In genomic region chr1:67793562-67793961, GRCh38 we compare ENCODE assay signal across 14 cellular contexts. TPM values are rescaled to one million over a fixed set of nuclear protein-coding genes. Genes with fewer than 3 reads are reported as not detected.
DNase-seq lines count a peak whose midpoint lies in the region; ATAC-seq and TF ChIP-seq lines count a peak whose summit lies in the region.
"Had no signal": no experiment of that assay in that cellular context is flagged by ENCODE, and none has a peak within 500 bp of the region (broad histone marks: within the 10 kb centered on the region; RNA-seq: fewer than 3 reads in every experiment).

No MANE protein-coding gene starts in this region.

- no peaks in the 10 kb centered on the region for H3K27me3 Mint-ChIP-seq in neural crest cell (ENCODE audit: low read depth)

- CTCF ChIA-PET in AG04450 (lab: Charles Lee) = interaction anchor here (0.5 to 6.0 kb wide), 5 partner anchors 27 to 373 kb away, joined by 3 to 29 read pairs (median 8); no protein-coding TSS in a partner anchor

- H3K27me3 ChIP-seq in AG04450 (ENCODE audit: control insufficient read depth, insufficient read depth, low read length) (no peaks in the 10 kb centered on the region), adrenal gland (no peaks in the 10 kb centered on the region)

- WGBS in adrenal gland, 4 donors = 71 to 80% (median 78%) methylated on average over 3 of the region's 3 CpGs

- H3K36me3 ChIP-seq in adrenal gland (replicated peaks in 1 of 2) = no peaks in the 10 kb centered on the region

- H3K4me1 ChIP-seq in adrenal gland (replicated peaks in 1 of 2) = peaks cover 15 to 42% of the 10 kb centered on the region in 2 donors

- H3K9me3 ChIP-seq in AG04450 (ENCODE audit: control insufficient read depth, insufficient read depth, low read length) (no peaks in the 10 kb centered on the region), adrenal gland (replicated peaks in 1 of 3) (no peaks in the 10 kb centered on the region)

- intact Hi-C loops in adrenal gland (cut with DNase I) = no loop called here

- no peak for TF ChIP-seq POLR2A in adrenal gland (IDR thresholded peaks at IDR 0.05)

- H3K36me3 Mint-ChIP-seq in neural crest cell (ENCODE audit: low read depth) = peaks cover 8% of the 10 kb centered on the region
- H3K36me3 Mint-ChIP-seq: stimulated activated naive B cell treated with anti-CD40 and anti-IgM and Interleukin-4, amounts not matched to agents 10 μg/mL and 1 μg/mL and 100 μg/mL, for 72 hours had no signal

- H3K4me3 ChIP-seq in AG04450 (ENCODE audit: low read depth, low read length) = no peak overlapping the region
- H3K4me3 ChIP-seq in adrenal gland = no peak overlapping the region

- H3K4me1 Mint-ChIP-seq in neural crest cell = peaks cover 33% of the 10 kb centered on the region
- H3K4me1 Mint-ChIP-seq: stimulated activated naive B cell treated with anti-CD40 and anti-IgM and Interleukin-4, amounts not matched to agents 10 μg/mL and 1 μg/mL and 100 μg/mL, for 72 hours had no signal

- no peak for ATAC-seq in HG03097 (IDR thresholded peaks at IDR 0.05; ENCODE audit: low FRiP score, unreplicated experiment)
- ATAC-seq in GM18858 (IDR thresholded peaks at IDR 0.05; ENCODE audit: unreplicated experiment) = no peak
- ATAC-seq: activated T-cell treated with anti-CD3 and anti-CD28 coated beads, Interleukin-2, amount 50 U/mL, for 4 hours; HepG2; Panc1; stimulated activated naive B cell treated with anti-CD40 and anti-IgM and Interleukin-4, amounts not matched to agents 10 μg/mL and 1 μg/mL and 100 μg/mL, for 72 hours had no signal

- peaks cover 4% of the 10 kb centered on the region for H3K9me3 Mint-ChIP-seq in neural crest cell
- H3K9me3 Mint-ChIP-seq: activated T-cell treated with anti-CD3 and anti-CD28 coated beads, Interleukin-2, amount 50 U/mL, for 4 hours had no signal

- H3K27ac ChIP-seq in AG04450 (ENCODE audit: low read depth, low read length) = peak overlapping the region; percentile 67
- H3K27ac ChIP-seq in epithelial cell of prostate = peak overlapping the region; percentile 81
- peak overlapping the region in 1 of 5 donors; percentile 2 for H3K27ac ChIP-seq in adrenal gland

- DNase-seq in AG04450 (ENCODE audit: low read depth, low spot score) (no peak), RPMI7951 (ENCODE audit: low read depth) (peak; percentile 29), epithelial cell of prostate (ENCODE audit: low read depth, low spot score) (no peak), neural crest cell (ENCODE audit: low read depth, low spot score) (no peak), T-helper 9 cell (no peak), adrenal gland (no peak)
- DNase-seq: activated T-cell treated with anti-CD3 and anti-CD28 coated beads, Interleukin-2, amount 50 U/mL, for 4 hours; hippocampal formation; NCI-H2107; stimulated activated naive B cell treated with anti-CD40 and anti-IgM and Interleukin-4, amounts not matched to agents 10 μg/mL and 1 μg/mL and 100 μg/mL, for 72 hours had no signal

- no peak for TF ChIP-seq CTCF in AG04450 (IDR thresholded peaks at IDR 0.05; ENCODE audit: low read depth, low read length)
- TF ChIP-seq CTCF in neural crest cell (conservative IDR thresholded peaks at IDR 0.05) = no peak
- no peak for TF ChIP-seq CTCF in adrenal gland (IDR thresholded peaks at IDR 0.05)

- no peak overlapping the region for H3K4me3 Mint-ChIP-seq in neural crest cell
- H3K4me3 Mint-ChIP-seq: activated T-cell treated with anti-CD3 and anti-CD28 coated beads, Interleukin-2, amount 50 U/mL, for 4 hours; stimulated activated naive B cell treated with anti-CD40 and anti-IgM and Interleukin-4, amounts not matched to agents 10 μg/mL and 1 μg/mL and 100 μg/mL, for 72 hours had no signal

- peak overlapping the region; percentile 20 for H3K27ac Mint-ChIP-seq in neural crest cell (ENCODE audit: unreplicated experiment)
- H3K27ac Mint-ChIP-seq: stimulated activated naive B cell treated with anti-CD40 and anti-IgM and Interleukin-4, amounts not matched to agents 10 μg/mL and 1 μg/mL and 100 μg/mL, for 72 hours had no signal

- POLR2A ChIA-PET in AG04450 (lab: Yijun Ruan, JAX) = interaction anchor here (1.0 kb wide), 1 partner anchor 22 kb away, joined by 3 read pairs; no protein-coding TSS in a partner anchor

RNA-seq across cellular contexts. Expression of gene GNG12, which starts 39.7 kb away (rescaled TPM):
- polyA plus RNA-seq in AG04450 (2011; rRNA removed) (140 and 185 TPM in 2 replicates), adrenal gland (100 to 1,000 TPM in 1 of 3 donors, 10 to 100 TPM in 2; 15.3 to 102 (median 19.9) TPM)
- polyA minus RNA-seq in AG04450 (2011; rRNA and poly(A)+ RNA removed) = 80.3 and 120 TPM in 2 replicates
- 174 and 213 TPM in 2 replicates for total RNA-seq in RPMI7951 (2014; rRNA removed; shearing (Covaris generic))
- total RNA-seq in neural crest cell (18.4 and 18.5 TPM in 2 replicates), adrenal gland (100 to 1,000 TPM in 1 of 8 donors, 10 to 100 TPM in 7; 75.7 to 121 (median 87.0) TPM)
